In genomic region chrX:87693204-87693603, GRCh38 we compare ENCODE assay signal across 39 cellular contexts.
"Had no signal": no experiment of that assay in that cellular context is flagged by ENCODE, and none has a peak within 500 bp of the region (broad histone marks: within the 10 kb centered on the region; RNA-seq: fewer than 3 reads in every experiment).

No MANE protein-coding gene starts in this region.

- H3K9me3 Mint-ChIP-seq: activated naive CD4-positive, alpha-beta T cell treated with anti-CD3 and anti-CD28 coated beads for 36 hours; activated naive CD4-positive, alpha-beta T cell treated with anti-CD3 and anti-CD28 coated beads, Interleukin-2, amount 50 U/mL, for 24 hours; activated naive CD8-positive, alpha-beta T cell treated with anti-CD3 and anti-CD28 coated beads, Interleukin-2, amount 10 ng/mL, durations not matched to agents 7 days and 5 days; activated naive CD8-positive, alpha-beta T cell treated with anti-CD3 and anti-CD28 coated beads, Interleukin-2, amount 50 U/mL, for 24 hours; activated T-helper 1 cell treated with anti-CD3 and anti-CD28 coated beads, Interleukin-12 subunit alpha, Interleukin-12 subunit beta, Interleukin-2, Interleukin-4 antibody, amounts not matched to agents 30 ng/mL and 10 ng/mL and 1 ng/mL, durations not matched to agents 14 hours and 24 hours and 36 hours had no signal

- H3K4me3 ChIP-seq: adrenal gland, ascending aorta, body of pancreas, breast epithelium, cardiac muscle cell had no signal

- H3K9me3 ChIP-seq: adrenal gland, ascending aorta, body of pancreas, breast epithelium had no signal

- H3K4me3 Mint-ChIP-seq: activated naive CD4-positive, alpha-beta T cell treated with anti-CD3 and anti-CD28 coated beads for 36 hours; activated naive CD4-positive, alpha-beta T cell treated with anti-CD3 and anti-CD28 coated beads, Interleukin-2, amount 10 ng/mL, durations not matched to agents 7 days and 5 days; activated naive CD4-positive, alpha-beta T cell treated with anti-CD3 and anti-CD28 coated beads, Interleukin-2, amount 50 U/mL, for 24 hours; activated naive CD8-positive, alpha-beta T cell; activated naive CD8-positive, alpha-beta T cell treated with anti-CD3 and anti-CD28 coated beads for 36 hours; activated naive CD8-positive, alpha-beta T cell treated with anti-CD3 and anti-CD28 coated beads, Interleukin-2, amount 10 ng/mL, durations not matched to agents 7 days and 5 days; activated naive CD8-positive, alpha-beta T cell treated with anti-CD3 and anti-CD28 coated beads, Interleukin-2, amount 50 U/mL, for 24 hours; activated T-cell treated with anti-CD3 and anti-CD28 coated beads, Interleukin-2, amount 50 U/mL, for 24 hours; activated T-cell treated with anti-CD3 and anti-CD28 coated beads, Interleukin-2, amount 50 U/mL, for 4 hours; activated T-cell treated with anti-CD3 and anti-CD28 coated beads, Interleukin-2, amount 50 U/mL, for 72 hours; activated T-helper 1 cell treated with anti-CD3 and anti-CD28 coated beads, Interleukin-12 subunit alpha, Interleukin-12 subunit beta, Interleukin-2, Interleukin-4 antibody, amounts not matched to agents 30 ng/mL and 10 ng/mL and 1 ng/mL, durations not matched to agents 14 hours and 24 hours and 36 hours; activated T-helper 17 cell treated with anti-CD3 and anti-CD28 coated beads, Interleukin-2, amount 50 U/mL, for 72 hours; brain; central memory CD8-positive, alpha-beta T cell had no signal

- ATAC-seq: activated naive CD4-positive, alpha-beta T cell treated with anti-CD3 and anti-CD28 coated beads, Interleukin-2, amount 50 U/mL, for 72 hours; activated naive CD8-positive, alpha-beta T cell treated with anti-CD3 and anti-CD28 coated beads, Interleukin-2, amount 50 U/mL, for 24 hours; activated T-cell treated with anti-CD3 and anti-CD28 coated beads, Interleukin-2, amount 50 U/mL, for 4 hours; activated T-cell treated with anti-CD3 and anti-CD28 coated beads, Interleukin-2, amount 50 U/mL, for 72 hours; activated T-helper 17 cell treated with anti-CD3 and anti-CD28 coated beads, Interleukin-2, amount 50 U/mL, for 72 hours; body of pancreas had no signal

- FAIRE-seq: bronchial epithelial cell, colon had no signal

- H3K4me1 ChIP-seq: adrenal gland, ascending aorta, body of pancreas, breast epithelium had no signal

- H3K27ac ChIP-seq: adrenal gland, ascending aorta, body of pancreas, brain microvascular endothelial cell, breast epithelium, cardiac muscle cell had no signal

- H3K27me3 ChIP-seq: adrenal gland, ascending aorta, body of pancreas, brain microvascular endothelial cell, cardiac muscle cell had no signal

- H3K27me3 Mint-ChIP-seq: activated naive CD4-positive, alpha-beta T cell treated with anti-CD3 and anti-CD28 coated beads, Interleukin-2, amount 10 ng/mL, durations not matched to agents 7 days and 5 days; activated naive CD4-positive, alpha-beta T cell treated with anti-CD3 and anti-CD28 coated beads, Interleukin-2, amount 50 U/mL, for 24 hours; activated naive CD8-positive, alpha-beta T cell; activated naive CD8-positive, alpha-beta T cell treated with anti-CD3 and anti-CD28 coated beads for 36 hours; activated naive CD8-positive, alpha-beta T cell treated with anti-CD3 and anti-CD28 coated beads, Interleukin-2, amount 10 ng/mL, durations not matched to agents 7 days and 5 days; activated naive CD8-positive, alpha-beta T cell treated with anti-CD3 and anti-CD28 coated beads, Interleukin-2, amount 50 U/mL, for 24 hours; activated T-helper 17 cell treated with anti-CD3 and anti-CD28 coated beads, Interleukin-2, amount 50 U/mL, for 72 hours; brain; central memory CD8-positive, alpha-beta T cell had no signal

- H3K36me3 ChIP-seq: adrenal gland, ascending aorta, brain microvascular endothelial cell, breast epithelium, cardiac muscle cell had no signal

- H3K27ac Mint-ChIP-seq: activated naive CD4-positive, alpha-beta T cell treated with anti-CD3 and anti-CD28 coated beads for 36 hours; activated naive CD4-positive, alpha-beta T cell treated with anti-CD3 and anti-CD28 coated beads, Interleukin-2, amount 10 ng/mL, durations not matched to agents 7 days and 5 days; activated naive CD4-positive, alpha-beta T cell treated with anti-CD3 and anti-CD28 coated beads, Interleukin-2, amount 50 U/mL, for 24 hours; activated naive CD4-positive, alpha-beta T cell treated with anti-CD3 and anti-CD28 coated beads, Interleukin-2, amount 50 U/mL, for 72 hours; activated naive CD8-positive, alpha-beta T cell; activated naive CD8-positive, alpha-beta T cell treated with anti-CD3 and anti-CD28 coated beads for 36 hours; activated naive CD8-positive, alpha-beta T cell treated with anti-CD3 and anti-CD28 coated beads, Interleukin-2, amount 10 ng/mL, durations not matched to agents 7 days and 5 days; activated naive CD8-positive, alpha-beta T cell treated with anti-CD3 and anti-CD28 coated beads, Interleukin-2, amount 50 U/mL, for 24 hours; activated T-cell treated with anti-CD3 and anti-CD28 coated beads, Interleukin-2, amount 50 U/mL, for 24 hours; activated T-cell treated with anti-CD3 and anti-CD28 coated beads, Interleukin-2, amount 50 U/mL, for 72 hours; activated T-helper 1 cell treated with anti-CD3 and anti-CD28 coated beads, Interleukin-12 subunit alpha, Interleukin-12 subunit beta, Interleukin-2, Interleukin-4 antibody, amounts not matched to agents 30 ng/mL and 10 ng/mL and 1 ng/mL, durations not matched to agents 14 hours and 24 hours and 36 hours; activated T-helper 17 cell treated with anti-CD3 and anti-CD28 coated beads, Interleukin-2, amount 50 U/mL, for 72 hours; activated T-helper 2 cell treated with anti-CD3 and anti-CD28 coated beads, Interferon-gamma antibody, Interleukin-2, Interleukin-4, amounts not matched to agents 10 μg/mL and 5 μg/mL and 100 μg/mL, durations not matched to agents 14 hours and 24 hours and 36 hours; brain had no signal

- H3K36me3 Mint-ChIP-seq: activated naive CD4-positive, alpha-beta T cell treated with anti-CD3 and anti-CD28 coated beads, Interleukin-2, amount 10 ng/mL, durations not matched to agents 7 days and 5 days; activated naive CD4-positive, alpha-beta T cell treated with anti-CD3 and anti-CD28 coated beads, Interleukin-2, amount 50 U/mL, for 24 hours; activated naive CD8-positive, alpha-beta T cell; activated naive CD8-positive, alpha-beta T cell treated with anti-CD3 and anti-CD28 coated beads for 36 hours; activated naive CD8-positive, alpha-beta T cell treated with anti-CD3 and anti-CD28 coated beads, Interleukin-2, amount 10 ng/mL, durations not matched to agents 7 days and 5 days; brain had no signal

- H3K4me1 Mint-ChIP-seq: activated naive CD4-positive, alpha-beta T cell treated with anti-CD3 and anti-CD28 coated beads, Interleukin-2, amount 10 ng/mL, durations not matched to agents 7 days and 5 days; activated naive CD4-positive, alpha-beta T cell treated with anti-CD3 and anti-CD28 coated beads, Interleukin-2, amount 50 U/mL, for 24 hours; activated naive CD8-positive, alpha-beta T cell treated with anti-CD3 and anti-CD28 coated beads for 36 hours; activated naive CD8-positive, alpha-beta T cell treated with anti-CD3 and anti-CD28 coated beads, Interleukin-2, amount 10 ng/mL, durations not matched to agents 7 days and 5 days; activated naive CD8-positive, alpha-beta T cell treated with anti-CD3 and anti-CD28 coated beads, Interleukin-2, amount 50 U/mL, for 24 hours; activated T-helper 17 cell treated with anti-CD3 and anti-CD28 coated beads, Interleukin-2, amount 50 U/mL, for 72 hours; brain; central memory CD8-positive, alpha-beta T cell had no signal

- DNase-seq: activated effector memory CD4-positive, alpha-beta T cell treated with anti-CD3 and anti-CD28 coated beads, Interleukin-2, amount 50 U/mL, for 16 hours; activated gamma-delta T cell; activated gamma-delta T cell treated with Interleukin-2 at 50 U/mL for 16 hours; activated naive CD4-positive, alpha-beta T cell; activated naive CD4-positive, alpha-beta T cell treated with anti-CD3 and anti-CD28 coated beads for 36 hours; activated naive CD4-positive, alpha-beta T cell treated with anti-CD3 and anti-CD28 coated beads, Interleukin-2, amount 10 ng/mL, durations not matched to agents 7 days and 5 days; activated naive CD4-positive, alpha-beta T cell treated with anti-CD3 and anti-CD28 coated beads, Interleukin-2, amount 50 U/mL, for 16 hours; activated naive CD4-positive, alpha-beta T cell treated with Interleukin-2 at 50 U/mL for 16 hours; activated naive CD8-positive, alpha-beta T cell treated with anti-CD3 and anti-CD28 coated beads for 36 hours; activated naive CD8-positive, alpha-beta T cell treated with anti-CD3 and anti-CD28 coated beads, Interleukin-2, amount 10 ng/mL, durations not matched to agents 7 days and 5 days; activated naive CD8-positive, alpha-beta T cell treated with anti-CD3 and anti-CD28 coated beads, Interleukin-2, amount 50 U/mL, for 24 hours; activated T-cell treated with anti-CD3 and anti-CD28 coated beads, Interleukin-2, amount 50 U/mL, for 1 hour; activated T-cell treated with anti-CD3 and anti-CD28 coated beads, Interleukin-2, amount 50 U/mL, for 24 hours; activated T-cell treated with anti-CD3 and anti-CD28 coated beads, Interleukin-2, amount 50 U/mL, for 4 hours; activated T-cell treated with anti-CD3 and anti-CD28 coated beads, Interleukin-2, amount 50 U/mL, for 48 hours; activated T-cell treated with anti-CD3 and anti-CD28 coated beads, Interleukin-2, amount 50 U/mL, for 72 hours; adrenal gland; amniotic stem cell; amygdala; anterior cingulate cortex; aorta; body of pancreas; brain microvascular endothelial cell; caudate nucleus; central memory CD4-positive, alpha-beta T cell; cerebellar nuclear complex had no signal
